In genomic region chr1:52057245-52057644, GRCh38 we compare ENCODE assay signal across 8 cellular contexts. TPM values are rescaled to one million over a fixed set of nuclear protein-coding genes. Genes with fewer than 3 reads are reported as not detected.
DNase-seq lines count a peak whose midpoint lies in the region; ATAC-seq and TF ChIP-seq lines count a peak whose summit lies in the region.

No MANE protein-coding gene starts in this region.

- no peak for DNase-seq in CD4-positive, CD25-positive, alpha-beta regulatory T cell
- DNase-seq in LNCaP clone FGC (ENCODE audit: low read depth) = no peak
- no peak for DNase-seq in neural crest cell (ENCODE audit: low read depth, low spot score)
- DNase-seq in iPS-NIHi11 (ENCODE audit: low spot score) = no peak
- no peak for DNase-seq in ACHN
- no peak for DNase-seq in posterior cingulate gyrus
- no peak for DNase-seq in NCI-H1048 (lab: John Stamatoyannopoulos, UW)

- H3K27ac ChIP-seq in CD4-positive, CD25-positive, alpha-beta regulatory T cell (ENCODE audit: insufficient read depth, low read length, poor library complexity, severe bottlenecking) = peak overlapping the region; percentile 88

- in situ Hi-C loops in ACHN (cut with HindIII; ENCODE audit: low pct_ligation_motif_present, low pct_unique_long_range_greater_than_20kb, low sequenced_read_pairs) = no loop called here

- peaks cover 15% of the 10 kb centered on the region for H3K36me3 ChIP-seq in CD4-positive, CD25-positive, alpha-beta regulatory T cell (ENCODE audit: control insufficient read depth, insufficient read depth, low read length)

- H3K4me3 ChIP-seq in CD4-positive, CD25-positive, alpha-beta regulatory T cell (ENCODE audit: low read depth, low read length) = peak overlapping the region; percentile 95
- peak overlapping the region; percentile 88 for H3K4me3 ChIP-seq in LNCaP clone FGC (ENCODE audit: low read depth, low read length)

- no peaks in the 10 kb centered on the region for H3K27me3 ChIP-seq in CD4-positive, CD25-positive, alpha-beta regulatory T cell (ENCODE audit: control insufficient read depth, insufficient read depth, low read length)

- peaks cover 4% of the 10 kb centered on the region for H3K36me3 Mint-ChIP-seq in CD4-positive, CD25-positive, alpha-beta regulatory T cell
- peaks cover 74% of the 10 kb centered on the region for H3K36me3 Mint-ChIP-seq in dendritic cell treated with granulocyte-macrophage colony-stimulating factor and Interleukin-4, amounts not matched to agents 40 ng/mL and 50 ng/mL, for 4 days (ENCODE audit: low read depth)
- H3K36me3 Mint-ChIP-seq in neural crest cell (ENCODE audit: low read depth) = peaks cover 5% of the 10 kb centered on the region

- TF ChIP-seq CTCF in LNCaP clone FGC (IDR thresholded peaks at IDR 0.05; ENCODE audit: control insufficient read depth, extremely low read depth, insufficient read depth) (no peak), neural crest cell (conservative IDR thresholded peaks at IDR 0.05) (no peak)

- H3K9me3 ChIP-seq in CD4-positive, CD25-positive, alpha-beta regulatory T cell (ENCODE audit: control insufficient read depth in 2 of 2, low read length in 2 of 2) = no peaks in the 10 kb centered on the region

- H3K27ac Mint-ChIP-seq in CD4-positive, CD25-positive, alpha-beta regulatory T cell = peak overlapping the region; percentile 95 to 99 (median 98)
- peak overlapping the region; percentile 90 for H3K27ac Mint-ChIP-seq in dendritic cell treated with granulocyte-macrophage colony-stimulating factor and Interleukin-4, amounts not matched to agents 40 ng/mL and 50 ng/mL, for 4 days
- H3K27ac Mint-ChIP-seq in neural crest cell (ENCODE audit: unreplicated experiment) = no peak overlapping the region

- H3K4me1 Mint-ChIP-seq in CD4-positive, CD25-positive, alpha-beta regulatory T cell = peaks cover 10 to 70% (median 55%) of the 10 kb centered on the region in 4 donors
- peaks cover 51% of the 10 kb centered on the region for H3K4me1 Mint-ChIP-seq in dendritic cell treated with granulocyte-macrophage colony-stimulating factor and Interleukin-4, amounts not matched to agents 40 ng/mL and 50 ng/mL, for 4 days (ENCODE audit: low read depth)
- peaks cover 40% of the 10 kb centered on the region for H3K4me1 Mint-ChIP-seq in neural crest cell

- H3K9me3 Mint-ChIP-seq in CD4-positive, CD25-positive, alpha-beta regulatory T cell = no peaks in the 10 kb centered on the region
- no peaks in the 10 kb centered on the region for H3K9me3 Mint-ChIP-seq in dendritic cell treated with granulocyte-macrophage colony-stimulating factor and Interleukin-4, amounts not matched to agents 40 ng/mL and 50 ng/mL, for 4 days
- no peaks in the 10 kb centered on the region for H3K9me3 Mint-ChIP-seq in neural crest cell

- H3K4me3 Mint-ChIP-seq in CD4-positive, CD25-positive, alpha-beta regulatory T cell = peak overlapping the region; percentile 91 to 100 (median 98)
- H3K4me3 Mint-ChIP-seq in dendritic cell treated with granulocyte-macrophage colony-stimulating factor and Interleukin-4, amounts not matched to agents 40 ng/mL and 50 ng/mL, for 4 days = peak overlapping the region; percentile 99
- H3K4me3 Mint-ChIP-seq in neural crest cell = peak overlapping the region; percentile 97

- H3K4me1 ChIP-seq in CD4-positive, CD25-positive, alpha-beta regulatory T cell (ENCODE audit: control insufficient read depth, insufficient read depth, low read length, poor library complexity, severe bottlenecking) = peaks cover 44% of the 10 kb centered on the region

- intact Hi-C loops in dendritic cell treated with granulocyte-macrophage colony-stimulating factor and Interleukin-4, amounts not matched to agents 40 ng/mL and 50 ng/mL, for 4 days (cut with micrococcal nuclease) = loop anchor here (2.0 to 10.0 kb wide), 3 partner anchors 178 to 345 kb away; partner anchors contain the start of genes CC2D1B, NRDC, ORC1 and PRPF38A
- intact Hi-C loops in posterior cingulate gyrus (cut with DNase I) = loop anchor here (10.0 kb wide), 1 partner anchor 638 kb away; the partner anchor contains the start of gene COA7

- no peak for ATAC-seq in CD4-positive, CD25-positive, alpha-beta regulatory T cell (ENCODE audit: low read depth in 2 of 2)

- H3K27me3 Mint-ChIP-seq in CD4-positive, CD25-positive, alpha-beta regulatory T cell = peaks cover 5% of the 10 kb centered on the region
- no peaks in the 10 kb centered on the region for H3K27me3 Mint-ChIP-seq in dendritic cell treated with granulocyte-macrophage colony-stimulating factor and Interleukin-4, amounts not matched to agents 40 ng/mL and 50 ng/mL, for 4 days
- H3K27me3 Mint-ChIP-seq in neural crest cell (ENCODE audit: low read depth) = no peaks in the 10 kb centered on the region

RNA-seq across cellular contexts. Expression of gene BTF3L4, which starts 1.1 kb away (rescaled TPM):
- 36.0 TPM for total RNA-seq in CD4-positive, CD25-positive, alpha-beta regulatory T cell
- polyA plus RNA-seq in CD4-positive, CD25-positive, alpha-beta regulatory T cell = 10 to 100 TPM; 67.3 to 92.9 (median 75.3) TPM
- total RNA-seq in neural crest cell = 74.3 and 75.0 TPM in 2 replicates

RNA-seq across cellular contexts. Expression of gene TXNDC12, which starts 2.3 kb away (rescaled TPM):
- total RNA-seq in CD4-positive, CD25-positive, alpha-beta regulatory T cell = 39.9 TPM
- 100 to 1,000 TPM in 2 of 4 donors, 10 to 100 TPM in 2; 89.8 to 114 (median 95.9) TPM for polyA plus RNA-seq in CD4-positive, CD25-positive, alpha-beta regulatory T cell
- 60.7 and 62.9 TPM in 2 replicates for total RNA-seq in neural crest cell

RNA-seq across cellular contexts. Expression of gene KTI12, which starts 23.6 kb away (rescaled TPM):
- total RNA-seq in CD4-positive, CD25-positive, alpha-beta regulatory T cell = 20.0 TPM
- 10 to 100 TPM; 38.8 to 43.1 (median 39.9) TPM for polyA plus RNA-seq in CD4-positive, CD25-positive, alpha-beta regulatory T cell
- total RNA-seq in neural crest cell = 6.4 and 8.1 TPM in 2 replicates
